In the genomic region with DNA sequence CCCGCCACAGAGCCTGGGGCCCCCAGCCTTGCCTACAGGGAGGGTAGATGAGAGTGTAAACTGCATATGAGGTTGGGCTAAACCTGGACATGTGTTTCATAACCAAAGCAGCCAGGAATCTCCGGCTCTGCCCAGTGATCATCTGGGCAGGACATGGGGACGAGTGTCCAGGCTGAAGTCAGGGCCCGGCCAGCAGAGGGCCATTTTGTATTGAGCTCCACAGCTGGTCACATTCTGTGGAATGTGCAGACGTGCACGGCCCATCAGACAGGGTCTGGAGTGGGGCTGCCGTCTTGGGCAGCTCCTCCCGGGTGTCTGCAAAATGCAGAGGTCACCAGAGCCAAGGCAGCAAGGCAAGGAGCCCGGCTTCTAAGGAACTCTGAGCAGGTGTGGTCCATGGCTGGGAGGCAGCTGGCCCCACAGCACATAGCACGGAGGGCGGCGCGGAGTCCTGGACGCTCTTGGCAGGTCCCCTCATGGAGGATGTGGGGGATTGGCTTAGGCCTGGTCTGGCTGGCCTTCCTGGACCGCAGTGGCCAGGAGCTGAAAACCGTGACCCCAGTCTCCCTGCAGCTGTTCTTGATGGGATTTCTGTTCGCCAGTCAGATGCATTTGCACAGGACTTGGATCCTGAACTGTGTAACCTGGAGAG, we compare ENCODE assay signal across 1 cellular context.
TF ChIP-seq lines count a peak whose summit lies in the region.

No MANE protein-coding gene starts in this region.

TF ChIP-seq in liver, 16 proteins besides CTCF, POLR2A, EP300 and RAD21 (continued from another document):
- TF ChIP-seq, protein P1, sequence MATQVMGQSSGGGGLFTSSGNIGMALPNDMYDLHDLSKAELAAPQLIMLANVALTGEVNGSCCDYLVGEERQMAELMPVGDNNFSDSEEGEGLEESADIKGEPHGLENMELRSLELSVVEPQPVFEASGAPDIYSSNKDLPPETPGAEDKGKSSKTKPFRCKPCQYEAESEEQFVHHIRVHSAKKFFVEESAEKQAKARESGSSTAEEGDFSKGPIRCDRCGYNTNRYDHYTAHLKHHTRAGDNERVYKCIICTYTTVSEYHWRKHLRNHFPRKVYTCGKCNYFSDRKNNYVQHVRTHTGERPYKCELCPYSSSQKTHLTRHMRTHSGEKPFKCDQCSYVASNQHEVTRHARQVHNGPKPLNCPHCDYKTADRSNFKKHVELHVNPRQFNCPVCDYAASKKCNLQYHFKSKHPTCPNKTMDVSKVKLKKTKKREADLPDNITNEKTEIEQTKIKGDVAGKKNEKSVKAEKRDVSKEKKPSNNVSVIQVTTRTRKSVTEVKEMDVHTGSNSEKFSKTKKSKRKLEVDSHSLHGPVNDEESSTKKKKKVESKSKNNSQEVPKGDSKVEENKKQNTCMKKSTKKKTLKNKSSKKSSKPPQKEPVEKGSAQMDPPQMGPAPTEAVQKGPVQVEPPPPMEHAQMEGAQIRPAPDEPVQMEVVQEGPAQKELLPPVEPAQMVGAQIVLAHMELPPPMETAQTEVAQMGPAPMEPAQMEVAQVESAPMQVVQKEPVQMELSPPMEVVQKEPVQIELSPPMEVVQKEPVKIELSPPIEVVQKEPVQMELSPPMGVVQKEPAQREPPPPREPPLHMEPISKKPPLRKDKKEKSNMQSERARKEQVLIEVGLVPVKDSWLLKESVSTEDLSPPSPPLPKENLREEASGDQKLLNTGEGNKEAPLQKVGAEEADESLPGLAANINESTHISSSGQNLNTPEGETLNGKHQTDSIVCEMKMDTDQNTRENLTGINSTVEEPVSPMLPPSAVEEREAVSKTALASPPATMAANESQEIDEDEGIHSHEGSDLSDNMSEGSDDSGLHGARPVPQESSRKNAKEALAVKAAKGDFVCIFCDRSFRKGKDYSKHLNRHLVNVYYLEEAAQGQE (IDR thresholded peaks at IDR 0.05): peak; percentile 15
